18 cellular contexts compared by ENCODE assay signal in genomic region chr19:43546581-43546980, GRCh38. TPM values are rescaled to one million over a fixed set of nuclear protein-coding genes. Genes with fewer than 3 reads are reported as not detected.
A peak's percentile ranks its signal among the peaks of the same experiment; 100 is the strongest.
DNase-seq lines count a peak whose midpoint lies in the region; ATAC-seq and TF ChIP-seq lines count a peak whose summit lies in the region.
"Had no signal": no experiment of that assay in that cellular context is flagged by ENCODE, and none has a peak within 500 bp of the region (broad histone marks: within the 10 kb centered on the region; RNA-seq: fewer than 3 reads in every experiment).

No MANE protein-coding gene starts in this region.

- H3F3A ChIP-seq in neural progenitor cell (ENCODE audit: low read depth) = no peaks in the 10 kb centered on the region

- ATAC-seq in stimulated activated naive CD8-positive, alpha-beta T cell treated with anti-CD3 and anti-CD28 coated beads, Interleukin-15, amount 100 ng/mL, for 72 hours = no peak
- ATAC-seq in stimulated activated naive CD8-positive, alpha-beta T cell treated with anti-CD3 and anti-CD28 coated beads, Interleukin-15, Interleukin-2, amounts not matched to agents 100 U/mL and 50 U/mL, for 24 hours = no peak
- ATAC-seq in stimulated activated effector memory CD8-positive, alpha-beta T cell treated with anti-CD3 and anti-CD28 coated beads, Interleukin-12 subunit alpha, Interleukin-12 subunit beta, amount 100 ng/mL, for 72 hours = no peak
- ATAC-seq: GM23338, HepG2 had no signal

- no peak overlapping the region for H3K9ac ChIP-seq in neural progenitor cell

- no peaks in the 10 kb centered on the region for H3K36me3 ChIP-seq in neural progenitor cell

- no peaks in the 10 kb centered on the region for H3K4me1 Mint-ChIP-seq in activated T-cell treated with anti-CD3 and anti-CD28 coated beads, Interleukin-2, amount 50 U/mL, for 24 hours (ENCODE audit: low read depth)
- no peaks in the 10 kb centered on the region for H3K4me1 Mint-ChIP-seq in stimulated activated naive CD8-positive, alpha-beta T cell treated with anti-CD3 and anti-CD28 coated beads, Interleukin-15, amount 100 ng/mL, for 72 hours
- peaks cover 11% of the 10 kb centered on the region for H3K4me1 Mint-ChIP-seq in neural progenitor cell
- no peaks in the 10 kb centered on the region for H3K4me1 Mint-ChIP-seq in stimulated activated effector memory CD8-positive, alpha-beta T cell treated with anti-CD3 and anti-CD28 coated beads, Interleukin-12 subunit alpha, Interleukin-12 subunit beta, amount 100 ng/mL, for 72 hours
- H3K4me1 Mint-ChIP-seq: GM23338 had no signal

- H3K79me2 ChIP-seq in neural progenitor cell (ENCODE audit: low read depth) = no peaks in the 10 kb centered on the region

- H3K9me3 ChIP-seq in neural progenitor cell (ENCODE audit: low read depth) = no peaks in the 10 kb centered on the region
- H3K9me3 ChIP-seq: A549 had no signal

- no peak overlapping the region for H3K4me3 Mint-ChIP-seq in activated T-cell treated with anti-CD3 and anti-CD28 coated beads, Interleukin-2, amount 50 U/mL, for 24 hours
- no peak overlapping the region for H3K4me3 Mint-ChIP-seq in stimulated activated naive CD8-positive, alpha-beta T cell treated with anti-CD3 and anti-CD28 coated beads, Interleukin-15, amount 100 ng/mL, for 72 hours
- H3K4me3 Mint-ChIP-seq in neural progenitor cell = peak overlapping the region; percentile 33
- no peak overlapping the region for H3K4me3 Mint-ChIP-seq in stimulated activated effector memory CD8-positive, alpha-beta T cell treated with anti-CD3 and anti-CD28 coated beads, Interleukin-12 subunit alpha, Interleukin-12 subunit beta, amount 100 ng/mL, for 72 hours
- H3K4me3 Mint-ChIP-seq: CD4-positive, alpha-beta memory T cell; GM23338 had no signal

- H3K27ac Mint-ChIP-seq in activated T-cell treated with anti-CD3 and anti-CD28 coated beads, Interleukin-2, amount 50 U/mL, for 24 hours = peak overlapping the region; percentile 14
- peak overlapping the region; percentile 65 for H3K27ac Mint-ChIP-seq in stimulated activated naive CD8-positive, alpha-beta T cell treated with anti-CD3 and anti-CD28 coated beads, Interleukin-15, amount 100 ng/mL, for 72 hours
- no peak overlapping the region for H3K27ac Mint-ChIP-seq in neural progenitor cell
- H3K27ac Mint-ChIP-seq in stimulated activated effector memory CD8-positive, alpha-beta T cell treated with anti-CD3 and anti-CD28 coated beads, Interleukin-12 subunit alpha, Interleukin-12 subunit beta, amount 100 ng/mL, for 72 hours = peak overlapping the region; percentile 89
- H3K27ac Mint-ChIP-seq: GM23338 had no signal

- H4K20me1 ChIP-seq in neural progenitor cell (ENCODE audit: low read depth) = no peaks in the 10 kb centered on the region

- no peak overlapping the region for H2AFZ ChIP-seq in neural progenitor cell (replicated peaks)
- H2AFZ ChIP-seq: GM23338 had no signal

- no peaks in the 10 kb centered on the region for H3K27me3 Mint-ChIP-seq in activated T-cell treated with anti-CD3 and anti-CD28 coated beads, Interleukin-2, amount 50 U/mL, for 24 hours
- H3K27me3 Mint-ChIP-seq in stimulated activated naive CD8-positive, alpha-beta T cell treated with anti-CD3 and anti-CD28 coated beads, Interleukin-15, amount 100 ng/mL, for 72 hours = no peaks in the 10 kb centered on the region
- peaks cover 10% of the 10 kb centered on the region for H3K27me3 Mint-ChIP-seq in neural progenitor cell (ENCODE audit: insufficient read depth, low read depth)
- H3K27me3 Mint-ChIP-seq: CD4-positive, alpha-beta memory T cell had no signal

- H3K9me3 Mint-ChIP-seq in activated T-cell treated with anti-CD3 and anti-CD28 coated beads, Interleukin-2, amount 50 U/mL, for 24 hours = no peaks in the 10 kb centered on the region
- H3K9me3 Mint-ChIP-seq in stimulated activated naive CD8-positive, alpha-beta T cell treated with anti-CD3 and anti-CD28 coated beads, Interleukin-15, amount 100 ng/mL, for 72 hours = no peaks in the 10 kb centered on the region
- no peaks in the 10 kb centered on the region for H3K9me3 Mint-ChIP-seq in neural progenitor cell
- H3K9me3 Mint-ChIP-seq in stimulated activated effector memory CD8-positive, alpha-beta T cell treated with anti-CD3 and anti-CD28 coated beads, Interleukin-12 subunit alpha, Interleukin-12 subunit beta, amount 100 ng/mL, for 72 hours = no peaks in the 10 kb centered on the region
- H3K9me3 Mint-ChIP-seq: CD4-positive, alpha-beta memory T cell; GM23338 had no signal

- DNase-seq in activated T-cell treated with anti-CD3 and anti-CD28 coated beads, Interleukin-2, amount 50 U/mL, for 24 hours = no peak
- DNase-seq in activated T-cell treated with anti-CD3 and anti-CD28 coated beads, Interleukin-2, amount 50 U/mL, for 48 hours = no peak
- DNase-seq in stimulated activated naive CD8-positive, alpha-beta T cell treated with anti-CD3 and anti-CD28 coated beads, Interleukin-15, amount 100 ng/mL, for 72 hours = no peak
- DNase-seq in stimulated activated naive CD8-positive, alpha-beta T cell treated with anti-CD3 and anti-CD28 coated beads, Interleukin-15, Interleukin-2, amounts not matched to agents 100 U/mL and 50 U/mL, for 24 hours = no peak
- no peak for DNase-seq in neural progenitor cell (ENCODE audit: low spot score)
- no peak for DNase-seq in stimulated activated effector memory CD8-positive, alpha-beta T cell treated with anti-CD3 and anti-CD28 coated beads, Interleukin-12 subunit alpha, Interleukin-12 subunit beta, amount 100 ng/mL, for 72 hours (ENCODE audit: low spot score in 2 of 2)
- DNase-seq in NOMO-1 treated with DMSO at 0.1 percent for 48 hours (lab: John Stamatoyannopoulos, UW; ENCODE audit: unreplicated experiment) = no peak
- no peak for DNase-seq in cortex of kidney (lab: John Stamatoyannopoulos, UW)
- DNase-seq: AML-193; CD4-positive, alpha-beta memory T cell; DMS79 treated with DMSO at 0.1 percent for 48 hours; GF-D8; H7 had no signal

- no peak overlapping the region for H3K4me2 ChIP-seq in neural progenitor cell
- H3K4me2 ChIP-seq: A549, GM23338 had no signal

- H3K27ac ChIP-seq in neural progenitor cell = no peak overlapping the region
- H3K27ac ChIP-seq: 22Rv1, A549, C4-2B had no signal

- no peak overlapping the region for H3K4me3 ChIP-seq in neural progenitor cell
- H3K4me3 ChIP-seq: A549, GM23338 had no signal

- H3K36me3 Mint-ChIP-seq in activated T-cell treated with anti-CD3 and anti-CD28 coated beads, Interleukin-2, amount 50 U/mL, for 24 hours (ENCODE audit: low read depth) = peaks cover 81% of the 10 kb centered on the region
- H3K36me3 Mint-ChIP-seq in neural progenitor cell = peaks cover 39% of the 10 kb centered on the region
- H3K36me3 Mint-ChIP-seq in stimulated activated effector memory CD8-positive, alpha-beta T cell treated with anti-CD3 and anti-CD28 coated beads, Interleukin-12 subunit alpha, Interleukin-12 subunit beta, amount 100 ng/mL, for 72 hours = peaks cover 62% of the 10 kb centered on the region

- no peak for TF ChIP-seq CTCF in neural progenitor cell (IDR thresholded peaks at IDR 0.05)

- H3K27me3 ChIP-seq in neural progenitor cell = no peaks in the 10 kb centered on the region

- H3K4me1 ChIP-seq in neural progenitor cell = no peaks in the 10 kb centered on the region
- H3K4me1 ChIP-seq: A549 had no signal

RNA-seq across cellular contexts. Expression of gene ZNF575, which starts 13.6 kb away (rescaled TPM):
- not detected in 2 replicates for total RNA-seq in neural progenitor cell (ENCODE audit: low replicate concordance)
- total RNA-seq: H7 had no signal

RNA-seq across cellular contexts. Expression of gene ETHE1, which starts 19.6 kb away (rescaled TPM):
- 13.6 and 27.8 TPM in 2 replicates for total RNA-seq in neural progenitor cell (ENCODE audit: low replicate concordance)

RNA-seq across cellular contexts. Expression of gene XRCC1, which starts 28.7 kb away (rescaled TPM):
- 33.8 and 88.8 TPM in 2 replicates for total RNA-seq in neural progenitor cell (ENCODE audit: low replicate concordance)

RNA-seq across cellular contexts. Expression of gene PINLYP, which starts 29.0 kb away (rescaled TPM):
- total RNA-seq in neural progenitor cell (ENCODE audit: low replicate concordance) = 4.0 and 8.6 TPM in 2 replicates

RNA-seq across cellular contexts. Expression of gene PHLDB3, which starts 42.0 kb away (rescaled TPM):
- total RNA-seq in neural progenitor cell (ENCODE audit: low replicate concordance) = 3.4 and 21.9 TPM in 2 replicates
